ENCODE assay signal across 16 cellular contexts in genomic region chr1:229112832-229113548, GRCh38.
DNase-seq lines count a peak whose midpoint lies in the region.
"Had no signal": no experiment of that assay in that cellular context is flagged by ENCODE, and none has a peak within 500 bp of the region (broad histone marks: within the 10 kb centered on the region; RNA-seq: fewer than 3 reads in every experiment).

No MANE protein-coding gene starts in this region.

- H3K4me2 ChIP-seq in BLaER1: peak overlapping the region; percentile 89; the same call in 1 of the 2 replicates
- H3K4me2 ChIP-seq in mesenchymal stem cell (ENCODE audit: low read length, poor library complexity, severe bottlenecking): no peak overlapping the region
- H3K4me2 ChIP-seq in trophoblast cell (ENCODE audit: low read length): no peak overlapping the region

- no peaks in the 10 kb centered on the region for H4K20me1 ChIP-seq in BLaER1

- H2BK5ac ChIP-seq in mesenchymal stem cell (ENCODE audit: low read depth, low read length, poor library complexity, severe bottlenecking) (no peak overlapping the region), trophoblast cell (ENCODE audit: low read depth, low read length, poor library complexity) (no peak overlapping the region)

- H3K79me2 ChIP-seq in trophoblast cell (ENCODE audit: control insufficient read depth, insufficient read depth, low read length, poor library complexity): no peaks in the 10 kb centered on the region

- peak overlapping the region; percentile 71 for H2BK120ac ChIP-seq in mesenchymal stem cell (ENCODE audit: low read depth, low read length)
- peak overlapping the region; percentile 70 for H2BK120ac ChIP-seq in trophoblast cell (ENCODE audit: insufficient read depth, low read length, poor library complexity)

- no peak overlapping the region for H4K12ac ChIP-seq in trophoblast cell (ENCODE audit: low read depth, low read length)

- H2AK5ac ChIP-seq in mesenchymal stem cell (ENCODE audit: low read length, severe bottlenecking) (no peak overlapping the region), trophoblast cell (ENCODE audit: low read length) (peak overlapping the region; percentile 73)

- WGBS in mesenchymal stem cell: 97% methylated on average over 2 of the region's 3 CpGs
- no CpG with 5 or more reads among the region's 3 CpGs for whole genome bisulfite sequencing in trophoblast cell (ENCODE audit: extremely low coverage, insufficient coverage, insufficient read length)

- no peak overlapping the region for H3K27ac Mint-ChIP-seq in activated T-helper 1 cell treated with anti-CD3 and anti-CD28 coated beads, Interleukin-12 subunit alpha, Interleukin-12 subunit beta, Interleukin-2, Interleukin-4 antibody, amounts not matched to agents 30 ng/mL and 10 ng/mL and 1 ng/mL, durations not matched to agents 14 hours and 24 hours and 36 hours
- H3K27ac Mint-ChIP-seq: CD8-positive, alpha-beta T cell; H9 had no signal

- no peaks in the 10 kb centered on the region for H3K9me3 ChIP-seq in BLaER1
- H3K9me3 ChIP-seq in mesenchymal stem cell (ENCODE audit: control insufficient read depth, low read length): no peaks in the 10 kb centered on the region
- no peaks in the 10 kb centered on the region for H3K9me3 ChIP-seq in trophoblast cell (ENCODE audit: insufficient read depth, low read depth, low read length)

- H4K8ac ChIP-seq in mesenchymal stem cell (ENCODE audit: low read length) (no peak overlapping the region), trophoblast cell (ENCODE audit: low read depth, low read length) (no peak overlapping the region)

- H4K91ac ChIP-seq in mesenchymal stem cell (ENCODE audit: low read length): peak overlapping the region; percentile 85
- H4K91ac ChIP-seq in trophoblast cell (ENCODE audit: low read depth, low read length): peak overlapping the region; percentile 82

- H3K27me3 Mint-ChIP-seq in activated T-helper 1 cell treated with anti-CD3 and anti-CD28 coated beads, Interleukin-12 subunit alpha, Interleukin-12 subunit beta, Interleukin-2, Interleukin-4 antibody, amounts not matched to agents 30 ng/mL and 10 ng/mL and 1 ng/mL, durations not matched to agents 14 hours and 24 hours and 36 hours (ENCODE audit: insufficient read depth): peaks cover 6% of the 10 kb centered on the region

- no peaks in the 10 kb centered on the region for H3K36me3 Mint-ChIP-seq in activated T-helper 1 cell treated with anti-CD3 and anti-CD28 coated beads, Interleukin-12 subunit alpha, Interleukin-12 subunit beta, Interleukin-2, Interleukin-4 antibody, amounts not matched to agents 30 ng/mL and 10 ng/mL and 1 ng/mL, durations not matched to agents 14 hours and 24 hours and 36 hours (ENCODE audit: low read depth)
- H3K36me3 Mint-ChIP-seq: CD8-positive, alpha-beta T cell had no signal

- H3K4me3 ChIP-seq in BLaER1 (no peak overlapping the region), mesenchymal stem cell (ENCODE audit: insufficient read depth in 1 of 2, low read depth in 1 of 2, low read length in 2 of 2) (no peak overlapping the region), trophoblast cell (ENCODE audit: low read depth, low read length) (no peak overlapping the region)

- H3K23ac ChIP-seq in mesenchymal stem cell (ENCODE audit: low read length in 2 of 2): no peak overlapping the region
- H3K23ac ChIP-seq in trophoblast cell (ENCODE audit: low read length): no peak overlapping the region

- H3K36me3 ChIP-seq in BLaER1 (no peaks in the 10 kb centered on the region), mesenchymal stem cell (ENCODE audit: control insufficient read depth in 1 of 2, insufficient read depth in 2 of 2, low read depth in 1 of 2, low read length in 2 of 2) (no peaks in the 10 kb centered on the region), trophoblast cell (ENCODE audit: control insufficient read depth in 1 of 2, insufficient read depth in 2 of 2, low read length in 2 of 2) (no peaks in the 10 kb centered on the region)

- H3K27ac ChIP-seq in BLaER1 (no peak overlapping the region), mesenchymal stem cell (ENCODE audit: low read length, poor library complexity, severe bottlenecking) (no peak overlapping the region), trophoblast cell (ENCODE audit: low read depth, low read length) (no peak overlapping the region)

- no peak overlapping the region for H2BK15ac ChIP-seq in mesenchymal stem cell (ENCODE audit: low read depth, poor library complexity, severe bottlenecking)

- no peak overlapping the region for H3K4me3 Mint-ChIP-seq in activated T-helper 1 cell treated with anti-CD3 and anti-CD28 coated beads, Interleukin-12 subunit alpha, Interleukin-12 subunit beta, Interleukin-2, Interleukin-4 antibody, amounts not matched to agents 30 ng/mL and 10 ng/mL and 1 ng/mL, durations not matched to agents 14 hours and 24 hours and 36 hours
- H3K4me3 Mint-ChIP-seq: CD8-positive, alpha-beta T cell; H9 had no signal

- H2BK12ac ChIP-seq in mesenchymal stem cell (ENCODE audit: low read length in 2 of 2): peak overlapping the region; percentile 82 to 94
- peak overlapping the region; percentile 78 for H2BK12ac ChIP-seq in trophoblast cell (ENCODE audit: low read length)

- no peaks in the 10 kb centered on the region for H3K27me3 ChIP-seq in BLaER1
- peaks cover 22 to 41% of the 10 kb centered on the region in 2 experiments for H3K27me3 ChIP-seq in mesenchymal stem cell (ENCODE audit: control insufficient read depth in 1 of 2, insufficient read depth in 1 of 2, low read length in 2 of 2)
- H3K27me3 ChIP-seq in trophoblast cell (ENCODE audit: insufficient read depth, low read length): no peaks in the 10 kb centered on the region

- no peaks in the 10 kb centered on the region for H3K4me1 Mint-ChIP-seq in activated T-helper 1 cell treated with anti-CD3 and anti-CD28 coated beads, Interleukin-12 subunit alpha, Interleukin-12 subunit beta, Interleukin-2, Interleukin-4 antibody, amounts not matched to agents 30 ng/mL and 10 ng/mL and 1 ng/mL, durations not matched to agents 14 hours and 24 hours and 36 hours (ENCODE audit: low read depth)

- H2AFZ ChIP-seq in mesenchymal stem cell (ENCODE audit: low read depth, low read length) (no peak overlapping the region), trophoblast cell (ENCODE audit: insufficient read depth, low read length, poor library complexity) (no peak overlapping the region)

- DNase-seq in HuH-7.5 (ENCODE audit: low spot score) (peak; percentile 58), mesenchymal stem cell (no peak), trophoblast cell (no peak), T-helper 2 cell (no peak), dedifferentiated amniotic fluid mesenchymal stem cell (ENCODE audit: extremely low spot score) (no peak), cardiac septum (ENCODE audit: low spot score) (no peak)
- DNase-seq in activated T-helper 1 cell treated with anti-CD3 and anti-CD28 coated beads, Interleukin-12 subunit alpha, Interleukin-12 subunit beta, Interleukin-2, Interleukin-4 antibody, amounts not matched to agents 30 ng/mL and 10 ng/mL and 1 ng/mL, durations not matched to agents 14 hours and 24 hours and 36 hours (ENCODE audit: low spot score): no peak
- DNase-seq: ACHN; CD8-positive, alpha-beta T cell; COR-L47; DMS153; DMS79 treated with DMSO at 0.1 percent for 48 hours; EL; GOT3; H9 had no signal

- H3K9ac ChIP-seq in BLaER1: no peak overlapping the region
- H3K9ac ChIP-seq in mesenchymal stem cell (ENCODE audit: low read length): no peak overlapping the region
- no peak overlapping the region for H3K9ac ChIP-seq in trophoblast cell (ENCODE audit: low read length)

- peak overlapping the region in 1 of 2 experiments; percentile 79 for H3K18ac ChIP-seq in mesenchymal stem cell (ENCODE audit: low read depth in 1 of 2, low read length in 2 of 2)
- no peak overlapping the region for H3K18ac ChIP-seq in trophoblast cell (ENCODE audit: low read length)

- intact Hi-C loops in activated T-helper 1 cell treated with anti-CD3 and anti-CD28 coated beads, Interleukin-12 subunit alpha, Interleukin-12 subunit beta, Interleukin-2, Interleukin-4 antibody, amounts not matched to agents 30 ng/mL and 10 ng/mL and 1 ng/mL, durations not matched to agents 14 hours and 24 hours and 36 hours (cut with micrococcal nuclease): no loop called here
- intact Hi-C loops in cardiac septum (cut with DNase I): no loop called here

- H3K14ac ChIP-seq in mesenchymal stem cell (ENCODE audit: low read length in 2 of 2) (no peak overlapping the region), trophoblast cell (ENCODE audit: low read length) (peak overlapping the region; percentile 30)

- H3K4me1 ChIP-seq in BLaER1 (peaks cover 87% of the 10 kb centered on the region), mesenchymal stem cell (ENCODE audit: control insufficient read depth, insufficient read depth, low read depth, low read length) (peaks cover 13% of the 10 kb centered on the region), trophoblast cell (ENCODE audit: control insufficient read depth in 1 of 2, insufficient read depth in 2 of 2, low read length in 2 of 2) (peaks cover 29 to 37% of the 10 kb centered on the region in 2 experiments)

- H3K79me1 ChIP-seq in mesenchymal stem cell (replicated peaks; ENCODE audit: low read length, poor library complexity, severe bottlenecking) (no peaks in the 10 kb centered on the region), trophoblast cell (ENCODE audit: low read length) (peaks cover 32% of the 10 kb centered on the region)

- H3K9me3 Mint-ChIP-seq in activated T-helper 1 cell treated with anti-CD3 and anti-CD28 coated beads, Interleukin-12 subunit alpha, Interleukin-12 subunit beta, Interleukin-2, Interleukin-4 antibody, amounts not matched to agents 30 ng/mL and 10 ng/mL and 1 ng/mL, durations not matched to agents 14 hours and 24 hours and 36 hours: no peaks in the 10 kb centered on the region
- H3K9me3 Mint-ChIP-seq: CD8-positive, alpha-beta T cell; H9 had no signal

- peak overlapping the region in 1 of 2 experiments; percentile 51 for H3K4ac ChIP-seq in mesenchymal stem cell (ENCODE audit: low read depth in 1 of 2, low read length in 2 of 2)
- H3K4ac ChIP-seq in trophoblast cell (ENCODE audit: low read depth, low read length): no peak overlapping the region
